Comparison of ENCODE assay signal across 8 cellular contexts in genomic region chr19:23249911-23250649, GRCh38. TPM values are rescaled to one million over a fixed set of nuclear protein-coding genes. Genes with fewer than 3 reads are reported as not detected.
A peak's percentile ranks its signal among the peaks of the same experiment; 100 is the strongest.
DNase-seq lines count a peak whose midpoint lies in the region; ATAC-seq, FAIRE-seq and TF ChIP-seq lines count a peak whose summit lies in the region.

TSS of gene ZNF724 (minus strand) at chr19:23250394. CDS start at chr19:23250242, 152 bp downstream.

- TF ChIP-seq CTCF in VCaP (conservative IDR thresholded peaks at IDR 0.05) (no peak), mammary epithelial cell (conservative IDR thresholded peaks at IDR 0.05 in 1 of 2, IDR thresholded peaks at IDR 0.05 in 1 of 2; ENCODE audit: extremely low read depth in 1 of 2, insufficient read depth in 1 of 2, low read depth in 1 of 2, low read length in 2 of 2) (no peak)

- TSS peak; percentile 30 for BruUV-seq in mammary epithelial cell (replicated peaks; lab: Mats Ljungman, UMichigan)

- H3K27ac ChIP-seq in VCaP = peak within 1 kb of the TSS; percentile 75
- peak within 1 kb of the TSS; percentile 57 for H3K27ac ChIP-seq in mammary epithelial cell (ENCODE audit: insufficient read depth, low read depth, low read length)
- H3K27ac ChIP-seq in iPS-20b (ENCODE audit: low read length) = peak within 1 kb of the TSS; percentile 97
- H3K27ac ChIP-seq in skeletal muscle tissue (ENCODE audit: low read depth, low read length) = peak within 1 kb of the TSS; percentile 25

- H3K4me1 ChIP-seq in mammary epithelial cell (ENCODE audit: insufficient read depth, low read length) = no peaks in the 10 kb centered on the region
- H3K4me1 ChIP-seq in iPS-20b (ENCODE audit: insufficient read depth, low read length) = no peaks in the 10 kb centered on the region
- H3K4me1 ChIP-seq in skeletal muscle tissue (ENCODE audit: control insufficient read depth in 3 of 3, insufficient read depth in 3 of 3, low read length in 3 of 3) = peaks cover 0 to 5% (median 5%) of the 10 kb centered on the region in 3 donors

- H4K20me1 ChIP-seq in mammary epithelial cell (ENCODE audit: insufficient read depth, low read length) = no peaks in the 10 kb centered on the region

- peaks cover 24% of the 10 kb centered on the region for H3K79me2 ChIP-seq in mammary epithelial cell (ENCODE audit: insufficient read depth, low read length)

- dilution Hi-C loops in mammary epithelial cell (cut with HindIII; ENCODE audit: low sequenced_read_pairs) = no loop called here

- DNase-seq in NCI-H2196 treated with DMSO at 0.1 percent for 48 hours (lab: John Stamatoyannopoulos, UW; ENCODE audit: unreplicated experiment) (peak; percentile 91), mammary epithelial cell (peak; percentile 96)

- CTCF ChIA-PET in mammary epithelial cell (lab: Charles Lee; ENCODE audit: low non-redundant PET) = no interaction called here

- FAIRE-seq in A204.1 (lab: Jason Lieb, UNC) = peak; percentile 94

- in situ Hi-C loops in mammary epithelial cell (cut with MboI; ENCODE audit: low sequenced_read_pairs in 2 of 2) = no loop called here

- H3K4me2 ChIP-seq in mammary epithelial cell (ENCODE audit: insufficient read depth, low read depth, low read length) = peak within 1 kb of the TSS; percentile 82

- H3K9ac ChIP-seq in mammary epithelial cell (ENCODE audit: insufficient read depth, low read length) = peak within 1 kb of the TSS; percentile 68
- peak within 1 kb of the TSS; percentile 99 for H3K9ac ChIP-seq in iPS-20b (ENCODE audit: low read depth, low read length)
- peak within 1 kb of the TSS; percentile 74 to 81 (median 78) for H3K9ac ChIP-seq in skeletal muscle tissue (ENCODE audit: low read depth in 1 of 3, low read length in 3 of 3)

- peak within 1 kb of the TSS; percentile 97 for H2AFZ ChIP-seq in mammary epithelial cell (ENCODE audit: low read depth, low read length)

- no peaks in the 10 kb centered on the region for H3K36me3 ChIP-seq in mammary epithelial cell (ENCODE audit: insufficient read depth, low read length)
- H3K36me3 ChIP-seq in iPS-20b (ENCODE audit: insufficient read depth, low read depth, low read length) = peaks cover 35% of the 10 kb centered on the region
- no peaks in the 10 kb centered on the region for H3K36me3 ChIP-seq in skeletal muscle tissue (ENCODE audit: control insufficient read depth in 3 of 3, insufficient read depth in 3 of 3, low read length in 3 of 3)

- 3% methylated on average over 13 of the region's 32 CpGs for WGBS in mammary epithelial cell (ENCODE audit: low coverage, missing lambda C conversion rate)

- H3K27me3 ChIP-seq in mammary epithelial cell (ENCODE audit: insufficient read depth, low read length) (peaks cover 1% of the 10 kb centered on the region), iPS-20b (ENCODE audit: insufficient read depth, low read length) (no peaks in the 10 kb centered on the region), skeletal muscle tissue (ENCODE audit: control insufficient read depth in 3 of 3, insufficient read depth in 3 of 3, low read length in 3 of 3) (no peaks in the 10 kb centered on the region)

- ATAC-seq in GM18861 (IDR thresholded peaks at IDR 0.05; ENCODE audit: unreplicated experiment) (peak; percentile 99), HG03095 (IDR thresholded peaks at IDR 0.05; ENCODE audit: unreplicated experiment) (peak; percentile 99)

- H3K9me3 ChIP-seq in mammary epithelial cell (replicated peaks; ENCODE audit: insufficient read depth, low read length) (peaks cover 11% of the 10 kb centered on the region), iPS-20b (ENCODE audit: insufficient read depth, low read depth, low read length) (no peaks in the 10 kb centered on the region), skeletal muscle tissue (ENCODE audit: control insufficient read depth in 3 of 3, low read length in 3 of 3) (no peaks in the 10 kb centered on the region)

- intact Hi-C loops in mammary epithelial cell (cut with micrococcal nuclease) = loop anchor here (1.0 to 2.0 kb wide), 2 partner anchors 24 to 63 kb away; no protein-coding TSS in a partner anchor

- H3K4me3 ChIP-seq in mammary epithelial cell (replicated peaks in 1 of 3; ENCODE audit: insufficient read depth in 1 of 3, low read depth in 2 of 3, low read length in 3 of 3) (peak within 1 kb of the TSS; percentile 68 to 99 (median 77)), iPS-20b (ENCODE audit: low read length) (peak within 1 kb of the TSS; percentile 98), skeletal muscle tissue (ENCODE audit: low read length in 3 of 3) (peak within 1 kb of the TSS; percentile 85 to 95 (median 92))

RNA-seq across cellular contexts. Expression of gene ZNF724, which starts in this region (rescaled TPM):
- total RNA-seq in mammary epithelial cell (10 to 100 TPM in 1 of 2 donors, 1 to 10 TPM in 1; 8.3 to 10.3 TPM), skeletal muscle tissue (3.7 TPM)
- polyA plus RNA-seq in mammary epithelial cell = 4.0 TPM
- polyA minus RNA-seq in mammary epithelial cell = 17.9 TPM

Comparison
In these comparisons a context has a peak if more than half of its experiments do, and no peak if none do; other contexts are left out.
1. Peak in every context shown above with its lines: DNase-seq, ATAC-seq, H3K4me3 ChIP-seq and H3K27ac ChIP-seq.
2. H3K27ac ChIP-seq: peak in every context shown above with its lines; median percentile 97 in iPS-20b; 75 in VCaP; 57 in mammary epithelial cell; 25 in skeletal muscle tissue.